In the genomic region with DNA sequence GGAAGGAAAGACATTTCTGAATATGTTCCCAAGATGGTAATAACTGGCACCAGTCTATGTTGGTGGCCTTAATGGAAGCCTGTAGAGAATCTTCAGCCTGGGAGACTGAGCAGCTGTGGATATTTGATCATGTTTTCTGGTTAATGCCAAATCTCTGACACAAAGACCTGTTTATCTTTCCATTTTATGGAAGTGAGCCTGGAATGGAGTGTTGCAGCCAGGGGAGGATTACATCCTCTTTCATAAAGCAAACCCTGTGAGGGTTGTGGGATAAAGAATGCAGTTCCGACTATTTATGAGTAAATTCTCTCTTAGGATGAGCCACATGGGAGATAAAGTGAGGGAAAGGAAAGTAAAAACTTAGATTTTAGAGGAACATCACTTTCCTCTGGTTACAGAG, we compare ENCODE assay signal across 24 cellular contexts.
"Had no signal": no experiment of that assay in that cellular context is flagged by ENCODE, and none has a peak within 500 bp of the region (broad histone marks: within the 10 kb centered on the region; RNA-seq: fewer than 3 reads in every experiment).

No MANE protein-coding gene starts in this region.

- H3K27ac Mint-ChIP-seq: activated CD8-positive, alpha-beta T cell treated with anti-CD3 and anti-CD28 coated beads, Interleukin-2, amount 10 ng/mL, durations not matched to agents 7 days and 5 days; activated naive CD8-positive, alpha-beta T cell treated with anti-CD3 and anti-CD28 coated beads, Interleukin-2, amount 10 ng/mL, durations not matched to agents 7 days and 5 days; T-helper 1 cell treated with Interleukin-12 subunit alpha and Interleukin-12 subunit beta and Interleukin-4 antibody, amounts not matched to agents 30 μg/mL and 1 μg/mL, for 36 hours; WTC11 had no signal

- H3K9me3 ChIP-seq: adrenal gland, Peyer's patch had no signal

- H3K4me1 ChIP-seq: adrenal gland, Peyer's patch had no signal

- DNase-seq: activated CD4-positive, alpha-beta T cell treated with anti-CD3 and anti-CD28 coated beads for 48 hours; activated CD4-positive, alpha-beta T cell treated with anti-CD3 and anti-CD28 coated beads, Interleukin-2, amount 50 U/mL, for 4 hours; activated CD4-positive, CD25-positive, alpha-beta regulatory T cell treated with anti-CD3 and anti-CD28 coated beads, Interleukin-2, amount 50 U/mL, for 72 hours; activated CD8-positive, alpha-beta memory T cell treated with anti-CD3 and anti-CD28 coated beads, Interleukin-2, amount 50 U/mL, for 48 hours; activated CD8-positive, alpha-beta T cell treated with anti-CD3 and anti-CD28 coated beads, Interleukin-2, amount 10 ng/mL, durations not matched to agents 7 days and 5 days; activated naive CD4-positive, alpha-beta T cell treated with anti-CD3 and anti-CD28 coated beads, Interleukin-2, amount 50 U/mL, for 16 hours; activated naive CD8-positive, alpha-beta T cell treated with anti-CD3 and anti-CD28 coated beads, Interleukin-2, amount 10 ng/mL, durations not matched to agents 7 days and 5 days; activated T-cell treated with anti-CD3 and anti-CD28 coated beads, Interleukin-2, amount 50 U/mL, for 1 hour; adrenal gland; anterior cingulate cortex; cerebellar nuclear complex; MV-4-11; NCI-H1092 treated with DMSO at 0.1 percent for 48 hours; NCI-H1417 treated with DMSO at 0.1 percent for 48 hours; NCI-H1694; NCI-H2081; NCI-H2171 treated with DMSO at 0.1 percent for 48 hours; NCI-H446; NCI-H524; Peyer's patch; SHP77 had no signal

- H3K9ac ChIP-seq: KMS-11 had no signal

- H3K4me2 ChIP-seq: KMS-11 had no signal

- H3K27me3 ChIP-seq: adrenal gland, Peyer's patch had no signal

- H3K4me3 Mint-ChIP-seq: activated CD8-positive, alpha-beta T cell treated with anti-CD3 and anti-CD28 coated beads, Interleukin-2, amount 10 ng/mL, durations not matched to agents 7 days and 5 days; activated naive CD8-positive, alpha-beta T cell treated with anti-CD3 and anti-CD28 coated beads, Interleukin-2, amount 10 ng/mL, durations not matched to agents 7 days and 5 days; T-helper 1 cell treated with Interleukin-12 subunit alpha and Interleukin-12 subunit beta and Interleukin-4 antibody, amounts not matched to agents 30 μg/mL and 1 μg/mL, for 36 hours; WTC11 had no signal

- ATAC-seq: activated CD8-positive, alpha-beta T cell treated with anti-CD3 and anti-CD28 coated beads, Interleukin-2, amount 10 ng/mL, durations not matched to agents 7 days and 5 days; WTC11 had no signal

- H3K4me1 Mint-ChIP-seq: activated naive CD8-positive, alpha-beta T cell treated with anti-CD3 and anti-CD28 coated beads, Interleukin-2, amount 10 ng/mL, durations not matched to agents 7 days and 5 days had no signal

- H3K36me3 Mint-ChIP-seq: activated naive CD8-positive, alpha-beta T cell treated with anti-CD3 and anti-CD28 coated beads, Interleukin-2, amount 10 ng/mL, durations not matched to agents 7 days and 5 days; WTC11 had no signal

- H3K27ac ChIP-seq: adrenal gland, KMS-11, Peyer's patch had no signal

- H3K4me3 ChIP-seq: adrenal gland, Peyer's patch had no signal

- H3K27me3 Mint-ChIP-seq: activated naive CD8-positive, alpha-beta T cell treated with anti-CD3 and anti-CD28 coated beads, Interleukin-2, amount 10 ng/mL, durations not matched to agents 7 days and 5 days had no signal

- H3K36me3 ChIP-seq: adrenal gland, Peyer's patch had no signal
